9 cellular contexts compared by ENCODE assay signal in genomic region chr7:129781856-129782256, GRCh38.
DNase-seq lines count a peak whose midpoint lies in the region; ATAC-seq and TF ChIP-seq lines count a peak whose summit lies in the region.
"Had no signal": no experiment of that assay in that cellular context is flagged by ENCODE, and none has a peak within 500 bp of the region (broad histone marks: within the 10 kb centered on the region; RNA-seq: fewer than 3 reads in every experiment).

No MANE protein-coding gene starts in this region.

- POLR2A ChIA-PET in Caco-2 (lab: Charles Lee): no interaction called here

- H3K27ac ChIP-seq in HUES64 (ENCODE audit: low read depth, low read length): no peak overlapping the region

- H3K4me3 Mint-ChIP-seq in Caco-2 (ENCODE audit: unreplicated experiment): peak overlapping the region; percentile 81
- peak overlapping the region; percentile 78 for H3K4me3 Mint-ChIP-seq in activated T-helper 2 cell treated with anti-CD3 and anti-CD28 coated beads, Interferon-gamma antibody, Interleukin-2, Interleukin-4, amounts not matched to agents 10 μg/mL and 5 μg/mL and 100 μg/mL, durations not matched to agents 14 hours and 24 hours and 36 hours (ENCODE audit: low read depth)
- H3K4me3 Mint-ChIP-seq in nephron progenitor cell: peak overlapping the region; percentile 66

- BruUV-seq in Caco-2 (replicated peaks; lab: Mats Ljungman, UMichigan): no TSS peak

- peaks cover 8% of the 10 kb centered on the region for H3K36me3 Mint-ChIP-seq in Caco-2 (ENCODE audit: insufficient read depth, unreplicated experiment)
- peaks cover 4% of the 10 kb centered on the region for H3K36me3 Mint-ChIP-seq in activated T-helper 2 cell treated with anti-CD3 and anti-CD28 coated beads, Interferon-gamma antibody, Interleukin-2, Interleukin-4, amounts not matched to agents 10 μg/mL and 5 μg/mL and 100 μg/mL, durations not matched to agents 14 hours and 24 hours and 36 hours (ENCODE audit: low read depth)
- no peaks in the 10 kb centered on the region for H3K36me3 Mint-ChIP-seq in nephron progenitor cell (ENCODE audit: low read depth)

- peaks cover 6% of the 10 kb centered on the region for H3K4me1 Mint-ChIP-seq in Caco-2 (ENCODE audit: low read depth, unreplicated experiment)
- peaks cover 25% of the 10 kb centered on the region for H3K4me1 Mint-ChIP-seq in activated T-helper 2 cell treated with anti-CD3 and anti-CD28 coated beads, Interferon-gamma antibody, Interleukin-2, Interleukin-4, amounts not matched to agents 10 μg/mL and 5 μg/mL and 100 μg/mL, durations not matched to agents 14 hours and 24 hours and 36 hours (ENCODE audit: low read depth)
- peaks cover 46% of the 10 kb centered on the region for H3K4me1 Mint-ChIP-seq in nephron progenitor cell

- H3K4me3 ChIP-seq in Caco-2 (ENCODE audit: low read depth, low read length): no peak overlapping the region
- H3K4me3 ChIP-seq in HUES64 (ENCODE audit: low read length): peak overlapping the region; percentile 67

- no peaks in the 10 kb centered on the region for H3K9me3 Mint-ChIP-seq in Caco-2 (ENCODE audit: unreplicated experiment)
- H3K9me3 Mint-ChIP-seq in activated T-helper 2 cell treated with anti-CD3 and anti-CD28 coated beads, Interferon-gamma antibody, Interleukin-2, Interleukin-4, amounts not matched to agents 10 μg/mL and 5 μg/mL and 100 μg/mL, durations not matched to agents 14 hours and 24 hours and 36 hours: no peaks in the 10 kb centered on the region
- H3K9me3 Mint-ChIP-seq in nephron progenitor cell: peaks cover 3% of the 10 kb centered on the region

- intact Hi-C loops in Caco-2 (cut with micrococcal nuclease; ENCODE audit: unreplicated experiment) (loop anchor here (5.0 kb wide), 1 partner anchor 230 kb away; no protein-coding TSS in a partner anchor), sciatic nerve (cut with DNase I) (no loop called here)
- intact Hi-C loops in activated T-helper 2 cell treated with anti-CD3 and anti-CD28 coated beads, Interferon-gamma antibody, Interleukin-2, Interleukin-4, amounts not matched to agents 10 μg/mL and 5 μg/mL and 100 μg/mL, durations not matched to agents 14 hours and 24 hours and 36 hours (cut with micrococcal nuclease): loop anchor here (2.0 to 10.0 kb wide), 3 partner anchors 43 to 953 kb away; partner anchors contain the start of gene KLF14

- H3K27me3 Mint-ChIP-seq in Caco-2 (ENCODE audit: insufficient read depth, unreplicated experiment) (no peaks in the 10 kb centered on the region), nephron progenitor cell (ENCODE audit: low read depth, poor library complexity) (peaks cover 89% of the 10 kb centered on the region)
- peaks cover 67% of the 10 kb centered on the region for H3K27me3 Mint-ChIP-seq in activated T-helper 2 cell treated with anti-CD3 and anti-CD28 coated beads, Interferon-gamma antibody, Interleukin-2, Interleukin-4, amounts not matched to agents 10 μg/mL and 5 μg/mL and 100 μg/mL, durations not matched to agents 14 hours and 24 hours and 36 hours (ENCODE audit: low read depth)

- H3K27ac Mint-ChIP-seq in Caco-2 (ENCODE audit: unreplicated experiment) (no peak overlapping the region), nephron progenitor cell (no peak overlapping the region)
- H3K27ac Mint-ChIP-seq in activated T-helper 2 cell treated with anti-CD3 and anti-CD28 coated beads, Interferon-gamma antibody, Interleukin-2, Interleukin-4, amounts not matched to agents 10 μg/mL and 5 μg/mL and 100 μg/mL, durations not matched to agents 14 hours and 24 hours and 36 hours: no peak overlapping the region

- no peaks in the 10 kb centered on the region for H3K9me3 ChIP-seq in Caco-2
- no peaks in the 10 kb centered on the region for H3K9me3 ChIP-seq in HUES64 (ENCODE audit: insufficient read depth, low read depth, low read length)

- no peak overlapping the region for H3K9ac ChIP-seq in HUES64 (ENCODE audit: low read depth, low read length)

- H3K27me3 ChIP-seq in Caco-2 (replicated peaks; ENCODE audit: control insufficient read depth, insufficient read depth, low read length) (no peaks in the 10 kb centered on the region), HUES64 (ENCODE audit: insufficient read depth, low read length) (peaks cover 99% of the 10 kb centered on the region)

- no peak for TF ChIP-seq CTCF in Caco-2 (IDR thresholded peaks at IDR 0.05; ENCODE audit: insufficient read depth in 1 of 2, low read depth in 1 of 2, low read length in 1 of 2, severe bottlenecking in 1 of 2, unreplicated experiment in 1 of 2)
- TF ChIP-seq CTCF in nephron progenitor cell (IDR thresholded peaks at IDR 0.05): no peak

- under 1% methylated on average over 43 of the region's 43 CpGs for WGBS in HUES64

- no peaks in the 10 kb centered on the region for H3K36me3 ChIP-seq in Caco-2 (ENCODE audit: control insufficient read depth, insufficient read depth, low read length)
- H3K36me3 ChIP-seq in HUES64 (ENCODE audit: insufficient read depth, low read length): no peaks in the 10 kb centered on the region

- CTCF ChIA-PET in Caco-2 (lab: Charles Lee): interaction anchor here (1.5 kb wide), 1 partner anchor 43 kb away, joined by 7 read pairs; no protein-coding TSS in a partner anchor

- ATAC-seq in GM21717 (IDR thresholded peaks at IDR 0.05; ENCODE audit: unreplicated experiment): no peak
- ATAC-seq in GM19452 (IDR thresholded peaks at IDR 0.05; ENCODE audit: unreplicated experiment): no peak
- ATAC-seq in sciatic nerve: no peak

- DNase-seq in Caco-2 (no peak), nephron progenitor cell (peak; percentile 63), KG1 (lab: John Stamatoyannopoulos, UW) (no peak), sciatic nerve (ENCODE audit: low spot score) (no peak)
- no peak for DNase-seq in activated T-helper 2 cell treated with anti-CD3 and anti-CD28 coated beads, Interferon-gamma antibody, Interleukin-2, Interleukin-4, amounts not matched to agents 10 μg/mL and 5 μg/mL and 100 μg/mL, durations not matched to agents 14 hours and 24 hours and 36 hours (ENCODE audit: low spot score)
- DNase-seq: amygdala had no signal

- peaks cover 12% of the 10 kb centered on the region for H3K4me1 ChIP-seq in Caco-2
- H3K4me1 ChIP-seq in HUES64 (ENCODE audit: insufficient read depth, low read length): peaks cover 34% of the 10 kb centered on the region
